20 cellular contexts compared by ENCODE assay signal in the genomic region with DNA sequence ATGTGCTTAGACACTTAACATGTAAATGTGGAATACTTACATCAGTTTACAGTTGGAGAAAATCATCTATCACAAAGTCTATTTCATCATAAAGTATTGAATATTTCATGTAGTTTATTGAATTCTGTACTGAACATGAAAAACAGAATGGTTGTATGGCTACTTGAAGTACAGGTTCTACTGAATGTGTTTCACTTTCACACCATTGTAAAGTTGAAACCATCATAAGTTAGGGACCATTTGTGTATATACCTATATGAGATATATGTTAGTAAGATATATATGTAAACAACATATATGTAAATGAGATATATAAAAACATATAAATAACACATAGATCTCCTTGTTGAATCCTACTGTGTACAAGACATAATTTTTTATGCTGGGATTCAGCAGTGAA.
DNase-seq lines count a peak whose midpoint lies in the region; ATAC-seq, FAIRE-seq and TF ChIP-seq lines count a peak whose summit lies in the region.
"Had no signal": no experiment of that assay in that cellular context is flagged by ENCODE, and none has a peak within 500 bp of the region (broad histone marks: within the 10 kb centered on the region; RNA-seq: fewer than 3 reads in every experiment).

No MANE protein-coding gene starts in this region.

- ATAC-seq in GM18873 (IDR thresholded peaks at IDR 0.05; ENCODE audit: low FRiP score, unreplicated experiment) (peak; percentile 49), GM21717 (IDR thresholded peaks at IDR 0.05; ENCODE audit: unreplicated experiment) (peak; percentile 70), HG03095 (IDR thresholded peaks at IDR 0.05; ENCODE audit: unreplicated experiment) (peak; percentile 50), GM12878 (peak; percentile 56; the same call in 2 of the 3 replicates), GM18520 (IDR thresholded peaks at IDR 0.05; ENCODE audit: unreplicated experiment) (no peak)
- ATAC-seq: T-cell had no signal

- H3K9me2 ChIP-seq in GM23248 (ENCODE audit: insufficient read depth): no peaks in the 10 kb centered on the region

- SMC1A ChIA-PET in GM12878 (lab: Charles Lee; ENCODE audit: uncharacterized antibody, unreplicated experiment): no interaction called here

- DNase-seq in GM12878 (ENCODE audit: low read depth, low spot score): no peak
- no peak for DNase-seq in GM23248
- DNase-seq in NCI-H69 (lab: John Stamatoyannopoulos, UW): no peak
- no peak for DNase-seq in osteoblast (ENCODE audit: insufficient read length, low spot score, missing footprints)
- DNase-seq: activated CD4-positive, alpha-beta T cell treated with anti-CD3 and anti-CD28 coated beads, Interleukin-2, amount 50 U/mL, for 1 hour; activated naive CD4-positive, alpha-beta T cell treated with anti-CD3 and anti-CD28 coated beads, Interleukin-2, amount 10 ng/mL, durations not matched to agents 7 days and 5 days; activated T-cell treated with anti-CD3 and anti-CD28 coated beads, Interleukin-2, amount 50 U/mL, for 1 hour; EL; H9; mammary epithelial cell; naive B cell; T-cell; thyroid gland had no signal

- H3K36me3 ChIP-seq in GM12878 (ENCODE audit: control insufficient read depth in 2 of 2, insufficient read depth in 2 of 2, low read length in 1 of 2) (no peaks in the 10 kb centered on the region), GM23248 (ENCODE audit: low read depth) (no peaks in the 10 kb centered on the region), osteoblast (ENCODE audit: insufficient read depth, low read length) (no peaks in the 10 kb centered on the region)
- H3K36me3 ChIP-seq: thyroid gland had no signal

- TF ChIP-seq RAD21 in GM12878 (IDR thresholded peaks at IDR 0.05; ENCODE audit: insufficient read depth, low read depth, low read length): no peak

- H4K20me1 ChIP-seq in GM12878 (ENCODE audit: control insufficient read depth, insufficient read depth) (no peaks in the 10 kb centered on the region), GM23248 (ENCODE audit: insufficient read depth) (no peaks in the 10 kb centered on the region), osteoblast (ENCODE audit: insufficient read depth, low read length) (no peaks in the 10 kb centered on the region)

- 0 out of 2 replicates have a peak, but pooled peaks cover 10% of the 10 kb centered on the region for H3F3A ChIP-seq in GM23248 (ENCODE audit: insufficient read depth)

- H3K4me1 ChIP-seq in GM12878 (ENCODE audit: control insufficient read depth, insufficient read depth, low read length) (peaks cover 13% of the 10 kb centered on the region), GM23248 (ENCODE audit: insufficient read depth) (peaks cover 11% of the 10 kb centered on the region; the same call in 1 of the 2 replicates), osteoblast (ENCODE audit: insufficient read depth, low read length) (peaks cover 8% of the 10 kb centered on the region)
- H3K4me1 ChIP-seq: thyroid gland had no signal

- POLR2A ChIA-PET in GM12878 (lab: Charles Lee): interaction anchor here (0.7 kb wide), 1 partner anchor 11 kb away, joined by 3 read pairs; no protein-coding TSS in a partner anchor

- TF ChIP-seq CTCF in GM12878 (IDR thresholded peaks at IDR 0.05 in 2 of 3, conservative IDR thresholded peaks at IDR 0.05 in 1 of 3; ENCODE audit: control insufficient read depth in 2 of 3, extremely low read depth in 1 of 3, insufficient read depth in 1 of 3, low read depth in 3 of 3, low read length in 3 of 3): no peak
- no peak for TF ChIP-seq CTCF in osteoblast (IDR thresholded peaks at IDR 0.05; ENCODE audit: extremely low read depth, low read depth, low read length)

- H3K9ac ChIP-seq in GM12878 (ENCODE audit: control insufficient read depth, insufficient read depth, low read length) (no peak overlapping the region), GM23248 (no peak overlapping the region)

- no peak overlapping the region for H3K27ac ChIP-seq in GM12878 (ENCODE audit: control insufficient read depth, insufficient read depth)
- no peak overlapping the region for H3K27ac ChIP-seq in GM23248
- H3K27ac ChIP-seq in osteoblast (ENCODE audit: low read depth, low read length): no peak overlapping the region
- H3K27ac ChIP-seq: thyroid gland had no signal

- intact Hi-C loops in GM12878 (cut with micrococcal nuclease; ENCODE audit: unreplicated experiment): no loop called here

- H3K27me3 ChIP-seq in GM12878 (replicated peaks in 1 of 2; ENCODE audit: control insufficient read depth in 2 of 2, insufficient read depth in 2 of 2, low read length in 1 of 2) (no peaks in the 10 kb centered on the region), GM23248 (replicated peaks; ENCODE audit: insufficient read depth) (no peaks in the 10 kb centered on the region), osteoblast (ENCODE audit: insufficient read depth, low read length) (peaks cover 3% of the 10 kb centered on the region)
- H3K27me3 ChIP-seq: thyroid gland had no signal

- TF ChIP-seq EP300 in GM12878 (IDR thresholded peaks at IDR 0.05; ENCODE audit: borderline replicate concordance in 1 of 2, control insufficient read depth in 1 of 2, low read depth in 2 of 2, low read length in 2 of 2): no peak

- H3K4me3 ChIP-seq in GM12878: no peak overlapping the region
- no peak overlapping the region for H3K4me3 ChIP-seq in GM23248
- H3K4me3 ChIP-seq in osteoblast (ENCODE audit: insufficient read depth, low read length): no peak overlapping the region
- H3K4me3 ChIP-seq: smooth muscle cell, thyroid gland had no signal

- in situ Hi-C loops in GM12878 (cut with MboI) (no loop called here), GM23248 (cut with MboI) (no loop called here)

- FAIRE-seq in GM12878 (lab: Jason Lieb, UNC): no peak
- FAIRE-seq: astrocyte, islet of Langerhans had no signal

- RAD21 ChIA-PET in GM12878 (lab: Charles Lee; ENCODE audit: unreplicated experiment): no interaction called here

- CTCF ChIA-PET in GM12878 (lab: Yijun Ruan, JAX): no interaction called here

- no peaks in the 10 kb centered on the region for H3K79me2 ChIP-seq in GM12878 (ENCODE audit: control insufficient read depth, insufficient read depth, low read length)
- H3K79me2 ChIP-seq in GM23248 (ENCODE audit: insufficient read depth): no peaks in the 10 kb centered on the region
- H3K79me2 ChIP-seq in osteoblast (ENCODE audit: insufficient read depth, low read length): no peaks in the 10 kb centered on the region

- H2AFZ ChIP-seq in GM12878 (ENCODE audit: control insufficient read depth, low read depth, low read length): no peak overlapping the region
- no peak overlapping the region for H2AFZ ChIP-seq in GM23248
- no peak overlapping the region for H2AFZ ChIP-seq in osteoblast (ENCODE audit: low read length)

- TF ChIP-seq POLR2A in GM12878 (IDR thresholded peaks at IDR 0.05; ENCODE audit: low read depth, low read length): no peak

- no TSS peak for BruUV-seq in GM12878 (replicated peaks; lab: Mats Ljungman, UMichigan)

- H3K4me2 ChIP-seq in GM12878 (ENCODE audit: control insufficient read depth, insufficient read depth): no peak overlapping the region
- H3K4me2 ChIP-seq in GM23248 (ENCODE audit: unreplicated experiment): no peak overlapping the region
- H3K4me2 ChIP-seq in osteoblast (ENCODE audit: insufficient read depth, low read length): no peak overlapping the region
- H3K4me2 ChIP-seq: smooth muscle cell had no signal

- H3K9me3 ChIP-seq in GM12878 (replicated peaks; ENCODE audit: control insufficient read depth, insufficient read depth, low read length): no peaks in the 10 kb centered on the region; the same call in 2 of the 3 replicates
- no peaks in the 10 kb centered on the region for H3K9me3 ChIP-seq in GM23248 (ENCODE audit: low read depth)
- no peaks in the 10 kb centered on the region for H3K9me3 ChIP-seq in osteoblast (ENCODE audit: low read depth, low read length)
- H3K9me3 ChIP-seq: thyroid gland had no signal

TF ChIP-seq in GM12878, 131 proteins besides CTCF, POLR2A, EP300 and RAD21:
- no peak for TF ChIP-seq DPF2 (IDR thresholded peaks at IDR 0.05)
